1 cellular context compared by ENCODE assay signal in the genomic region with DNA sequence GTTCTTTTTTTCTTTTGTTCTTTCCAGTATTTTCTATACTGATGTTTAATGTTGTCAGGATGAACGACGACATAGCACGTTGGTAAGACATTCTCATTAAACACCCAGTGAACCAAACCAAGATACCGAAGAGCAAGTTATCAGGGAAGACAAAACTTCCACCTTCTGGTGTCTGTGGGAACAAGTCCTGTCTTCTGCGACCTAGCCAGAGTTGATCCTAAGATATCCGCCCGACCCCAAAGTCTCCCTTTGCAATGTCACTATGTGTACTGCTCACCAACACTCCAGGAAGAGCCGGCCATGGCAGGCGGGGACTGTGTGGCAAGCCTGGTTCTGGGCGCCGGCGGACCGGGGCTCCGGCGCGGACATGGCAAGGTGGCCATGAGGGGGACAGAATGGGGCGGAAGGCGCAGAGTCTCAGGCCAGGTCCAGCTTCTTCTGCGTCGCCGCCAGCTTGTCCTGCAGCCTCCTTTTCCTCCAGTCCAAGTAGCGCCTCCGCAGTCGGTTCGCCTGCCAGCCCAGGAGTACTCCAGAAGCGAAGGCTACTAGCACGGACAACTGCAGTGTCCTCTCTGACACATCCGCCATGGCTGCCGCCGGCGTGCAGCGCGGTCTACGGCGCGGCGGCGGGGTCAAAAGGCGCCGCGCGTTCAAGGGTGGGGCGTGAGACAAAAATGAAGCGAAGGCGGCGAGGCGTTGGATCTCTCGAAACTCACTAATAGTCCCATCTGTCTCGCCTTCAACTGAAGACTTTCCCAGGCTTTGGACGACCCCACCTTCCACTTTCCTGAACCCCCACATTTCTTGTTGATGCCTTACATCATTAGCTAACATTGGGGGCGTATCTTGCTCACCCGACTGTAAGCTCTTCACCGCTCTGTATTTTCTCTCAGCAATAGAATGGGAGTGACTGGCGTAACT.
TF ChIP-seq lines count a peak whose summit lies in the region.

A gene with protein sequence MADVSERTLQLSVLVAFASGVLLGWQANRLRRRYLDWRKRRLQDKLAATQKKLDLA (minus strand): TSS at position 610 of the 921 bp plus-strand sequence. CDS start 22 bp downstream, at position 588.

TF ChIP-seq in HepG2, 621 proteins besides CTCF, POLR2A, EP300 and RAD21 (continued from another document and continues in another):
- TF ChIP-seq, protein P1, sequence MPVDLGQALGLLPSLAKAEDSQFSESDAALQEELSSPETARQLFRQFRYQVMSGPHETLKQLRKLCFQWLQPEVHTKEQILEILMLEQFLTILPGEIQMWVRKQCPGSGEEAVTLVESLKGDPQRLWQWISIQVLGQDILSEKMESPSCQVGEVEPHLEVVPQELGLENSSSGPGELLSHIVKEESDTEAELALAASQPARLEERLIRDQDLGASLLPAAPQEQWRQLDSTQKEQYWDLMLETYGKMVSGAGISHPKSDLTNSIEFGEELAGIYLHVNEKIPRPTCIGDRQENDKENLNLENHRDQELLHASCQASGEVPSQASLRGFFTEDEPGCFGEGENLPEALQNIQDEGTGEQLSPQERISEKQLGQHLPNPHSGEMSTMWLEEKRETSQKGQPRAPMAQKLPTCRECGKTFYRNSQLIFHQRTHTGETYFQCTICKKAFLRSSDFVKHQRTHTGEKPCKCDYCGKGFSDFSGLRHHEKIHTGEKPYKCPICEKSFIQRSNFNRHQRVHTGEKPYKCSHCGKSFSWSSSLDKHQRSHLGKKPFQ (CRISPR knock-in tag; IDR thresholded peaks at IDR 0.05; ENCODE audit: insufficient replicate concordance): no peak
- TF ChIP-seq ZEB1 (IDR thresholded peaks at IDR 0.05; ENCODE audit: insufficient replicate concordance, low read depth) (no peak), TFAP4 (IDR thresholded peaks at IDR 0.05; ENCODE audit: borderline replicate concordance, low read depth) (no peak), JUNB (CRISPR knock-in tag; IDR thresholded peaks at IDR 0.05; ENCODE audit: borderline replicate concordance) (no peak), ZNF891 (CRISPR knock-in tag; IDR thresholded peaks at IDR 0.05) (peak; percentile 95), MTF2 (CRISPR knock-in tag; IDR thresholded peaks at IDR 0.05; ENCODE audit: borderline replicate concordance) (peak; percentile 97), HOXA7 (CRISPR knock-in tag; IDR thresholded peaks at IDR 0.05) (no peak), ZNF737 (CRISPR knock-in tag; IDR thresholded peaks at IDR 0.05; ENCODE audit: borderline replicate concordance) (no peak), ZNF337 (CRISPR knock-in tag; IDR thresholded peaks at IDR 0.05; ENCODE audit: borderline replicate concordance, low read depth) (peak; percentile 65; the same call in 1 of the 2 replicates), DNMT3B (CRISPR knock-in tag; conservative IDR thresholded peaks at IDR 0.05) (0 out of 2 replicates have a peak, but pooled peaks have one; percentile 74), U2AF2 (IDR thresholded peaks at IDR 0.05; ENCODE audit: low read depth, low read length) (no peak), NONO (IDR thresholded peaks at IDR 0.05) (no peak), NONO (CRISPR knock-in tag; conservative IDR thresholded peaks at IDR 0.05) (peak; percentile 82), GZF1 (CRISPR knock-in tag; IDR thresholded peaks at IDR 0.05) (no peak), ZBTB7B (CRISPR knock-in tag; IDR thresholded peaks at IDR 0.05) (peak; percentile 70; the same call in 1 of the 2 replicates), ZNF724P (CRISPR knock-in tag; IDR thresholded peaks at IDR 0.05; ENCODE audit: borderline replicate concordance) (0 out of 2 replicates have a peak, but pooled peaks have one; percentile 37), ZFP37 (CRISPR knock-in tag; IDR thresholded peaks at IDR 0.05; ENCODE audit: borderline replicate concordance) (no peak), SP1 (IDR thresholded peaks at IDR 0.05) (no peak), SP1 (CRISPR knock-in tag; IDR thresholded peaks at IDR 0.05) (peak; percentile 61; the same call in 1 of the 2 replicates), RNF2 (conservative IDR thresholded peaks at IDR 0.05; ENCODE audit: low read depth) (peak; percentile 81; the same call in 1 of the 2 replicates), SALL1 (CRISPR knock-in tag; IDR thresholded peaks at IDR 0.05) (peak; percentile 89), HOXA9 (CRISPR knock-in tag; IDR thresholded peaks at IDR 0.05; ENCODE audit: borderline replicate concordance) (no peak), GFI1 (CRISPR knock-in tag; IDR thresholded peaks at IDR 0.05; ENCODE audit: borderline replicate concordance) (no peak), KLF11 (CRISPR knock-in tag; IDR thresholded peaks at IDR 0.05) (no peak), ZNF225 (CRISPR knock-in tag; IDR thresholded peaks at IDR 0.05) (peak; percentile 82; the same call in 1 of the 2 replicates), DDIT3 (CRISPR knock-in tag; IDR thresholded peaks at IDR 0.05) (no peak), SYNCRIP (IDR thresholded peaks at IDR 0.05; ENCODE audit: insufficient read depth, low read depth, low read length) (no peak), DZIP1 (CRISPR knock-in tag; IDR thresholded peaks at IDR 0.05) (no peak), ZBTB20 (CRISPR knock-in tag; IDR thresholded peaks at IDR 0.05; ENCODE audit: borderline replicate concordance, low read depth) (peak; percentile 60; the same call in 1 of the 2 replicates), HNRNPK (IDR thresholded peaks at IDR 0.05; ENCODE audit: low read depth, low read length, poor library complexity, severe bottlenecking) (no peak), HNRNPL (IDR thresholded peaks at IDR 0.05; ENCODE audit: low read depth, low read length) (0 out of 2 replicates have a peak, but pooled peaks have one; percentile 38), NR2F2 (IDR thresholded peaks at IDR 0.05; ENCODE audit: borderline replicate concordance, low read depth) (peak; percentile 48; the same call in 1 of the 2 replicates), MAFK (conservative IDR thresholded peaks at IDR 0.05 in 1 of 2, IDR thresholded peaks at IDR 0.05 in 1 of 2; ENCODE audit: low read length in 2 of 2) (no peak)
- TF ChIP-seq, protein P2, sequence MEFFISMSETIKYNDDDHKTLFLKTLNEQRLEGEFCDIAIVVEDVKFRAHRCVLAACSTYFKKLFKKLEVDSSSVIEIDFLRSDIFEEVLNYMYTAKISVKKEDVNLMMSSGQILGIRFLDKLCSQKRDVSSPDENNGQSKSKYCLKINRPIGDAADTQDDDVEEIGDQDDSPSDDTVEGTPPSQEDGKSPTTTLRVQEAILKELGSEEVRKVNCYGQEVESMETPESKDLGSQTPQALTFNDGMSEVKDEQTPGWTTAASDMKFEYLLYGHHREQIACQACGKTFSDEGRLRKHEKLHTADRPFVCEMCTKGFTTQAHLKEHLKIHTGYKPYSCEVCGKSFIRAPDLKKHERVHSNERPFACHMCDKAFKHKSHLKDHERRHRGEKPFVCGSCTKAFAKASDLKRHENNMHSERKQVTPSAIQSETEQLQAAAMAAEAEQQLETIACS (CRISPR knock-in tag; IDR thresholded peaks at IDR 0.05): peak; percentile 21; the same call in 1 of the 2 replicates
- TF ChIP-seq, protein P3, sequence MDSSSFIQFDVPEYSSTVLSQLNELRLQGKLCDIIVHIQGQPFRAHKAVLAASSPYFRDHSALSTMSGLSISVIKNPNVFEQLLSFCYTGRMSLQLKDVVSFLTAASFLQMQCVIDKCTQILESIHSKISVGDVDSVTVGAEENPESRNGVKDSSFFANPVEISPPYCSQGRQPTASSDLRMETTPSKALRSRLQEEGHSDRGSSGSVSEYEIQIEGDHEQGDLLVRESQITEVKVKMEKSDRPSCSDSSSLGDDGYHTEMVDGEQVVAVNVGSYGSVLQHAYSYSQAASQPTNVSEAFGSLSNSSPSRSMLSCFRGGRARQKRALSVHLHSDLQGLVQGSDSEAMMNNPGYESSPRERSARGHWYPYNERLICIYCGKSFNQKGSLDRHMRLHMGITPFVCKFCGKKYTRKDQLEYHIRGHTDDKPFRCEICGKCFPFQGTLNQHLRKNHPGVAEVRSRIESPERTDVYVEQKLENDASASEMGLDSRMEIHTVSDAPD (CRISPR knock-in tag; IDR thresholded peaks at IDR 0.05): no peak
- TF ChIP-seq, protein P4, sequence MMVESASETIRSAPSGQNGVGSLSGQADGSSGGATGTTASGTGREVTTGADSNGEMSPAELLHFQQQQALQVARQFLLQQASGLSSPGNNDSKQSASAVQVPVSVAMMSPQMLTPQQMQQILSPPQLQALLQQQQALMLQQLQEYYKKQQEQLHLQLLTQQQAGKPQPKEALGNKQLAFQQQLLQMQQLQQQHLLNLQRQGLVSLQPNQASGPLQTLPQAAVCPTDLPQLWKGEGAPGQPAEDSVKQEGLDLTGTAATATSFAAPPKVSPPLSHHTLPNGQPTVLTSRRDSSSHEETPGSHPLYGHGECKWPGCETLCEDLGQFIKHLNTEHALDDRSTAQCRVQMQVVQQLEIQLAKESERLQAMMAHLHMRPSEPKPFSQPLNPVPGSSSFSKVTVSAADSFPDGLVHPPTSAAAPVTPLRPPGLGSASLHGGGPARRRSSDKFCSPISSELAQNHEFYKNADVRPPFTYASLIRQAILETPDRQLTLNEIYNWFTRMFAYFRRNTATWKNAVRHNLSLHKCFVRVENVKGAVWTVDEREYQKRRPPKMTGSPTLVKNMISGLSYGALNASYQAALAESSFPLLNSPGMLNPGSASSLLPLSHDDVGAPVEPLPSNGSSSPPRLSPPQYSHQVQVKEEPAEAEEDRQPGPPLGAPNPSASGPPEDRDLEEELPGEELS (CRISPR knock-in tag; IDR thresholded peaks at IDR 0.05): no peak; the same call in 1 of the 2 replicates
- TF ChIP-seq, protein P5, sequence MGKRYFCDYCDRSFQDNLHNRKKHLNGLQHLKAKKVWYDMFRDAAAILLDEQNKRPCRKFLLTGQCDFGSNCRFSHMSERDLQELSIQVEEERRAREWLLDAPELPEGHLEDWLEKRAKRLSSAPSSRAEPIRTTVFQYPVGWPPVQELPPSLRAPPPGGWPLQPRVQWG (CRISPR knock-in tag; IDR thresholded peaks at IDR 0.05; ENCODE audit: borderline replicate concordance, low read depth): no peak
- TF ChIP-seq, protein P6, sequence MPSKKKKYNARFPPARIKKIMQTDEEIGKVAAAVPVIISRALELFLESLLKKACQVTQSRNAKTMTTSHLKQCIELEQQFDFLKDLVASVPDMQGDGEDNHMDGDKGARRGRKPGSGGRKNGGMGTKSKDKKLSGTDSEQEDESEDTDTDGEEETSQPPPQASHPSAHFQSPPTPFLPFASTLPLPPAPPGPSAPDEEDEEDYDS (CRISPR knock-in tag; IDR thresholded peaks at IDR 0.05): peak; percentile 64
- TF ChIP-seq, protein P7, sequence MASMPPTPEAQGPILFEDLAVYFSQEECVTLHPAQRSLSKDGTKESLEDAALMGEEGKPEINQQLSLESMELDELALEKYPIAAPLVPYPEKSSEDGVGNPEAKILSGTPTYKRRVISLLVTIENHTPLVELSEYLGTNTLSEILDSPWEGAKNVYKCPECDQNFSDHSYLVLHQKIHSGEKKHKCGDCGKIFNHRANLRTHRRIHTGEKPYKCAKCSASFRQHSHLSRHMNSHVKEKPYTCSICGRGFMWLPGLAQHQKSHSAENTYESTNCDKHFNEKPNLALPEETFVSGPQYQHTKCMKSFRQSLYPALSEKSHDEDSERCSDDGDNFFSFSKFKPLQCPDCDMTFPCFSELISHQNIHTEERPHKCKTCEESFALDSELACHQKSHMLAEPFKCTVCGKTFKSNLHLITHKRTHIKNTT (CRISPR knock-in tag; IDR thresholded peaks at IDR 0.05): no peak
- TF ChIP-seq, protein P8, sequence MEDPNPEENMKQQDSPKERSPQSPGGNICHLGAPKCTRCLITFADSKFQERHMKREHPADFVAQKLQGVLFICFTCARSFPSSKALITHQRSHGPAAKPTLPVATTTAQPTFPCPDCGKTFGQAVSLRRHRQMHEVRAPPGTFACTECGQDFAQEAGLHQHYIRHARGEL (CRISPR knock-in tag; IDR thresholded peaks at IDR 0.05): no peak
- TF ChIP-seq, protein P9, sequence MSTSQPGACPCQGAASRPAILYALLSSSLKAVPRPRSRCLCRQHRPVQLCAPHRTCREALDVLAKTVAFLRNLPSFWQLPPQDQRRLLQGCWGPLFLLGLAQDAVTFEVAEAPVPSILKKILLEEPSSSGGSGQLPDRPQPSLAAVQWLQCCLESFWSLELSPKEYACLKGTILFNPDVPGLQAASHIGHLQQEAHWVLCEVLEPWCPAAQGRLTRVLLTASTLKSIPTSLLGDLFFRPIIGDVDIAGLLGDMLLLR (CRISPR knock-in tag; IDR thresholded peaks at IDR 0.05): peak; percentile 76; the same call in 1 of the 2 replicates
- TF ChIP-seq, protein P10, sequence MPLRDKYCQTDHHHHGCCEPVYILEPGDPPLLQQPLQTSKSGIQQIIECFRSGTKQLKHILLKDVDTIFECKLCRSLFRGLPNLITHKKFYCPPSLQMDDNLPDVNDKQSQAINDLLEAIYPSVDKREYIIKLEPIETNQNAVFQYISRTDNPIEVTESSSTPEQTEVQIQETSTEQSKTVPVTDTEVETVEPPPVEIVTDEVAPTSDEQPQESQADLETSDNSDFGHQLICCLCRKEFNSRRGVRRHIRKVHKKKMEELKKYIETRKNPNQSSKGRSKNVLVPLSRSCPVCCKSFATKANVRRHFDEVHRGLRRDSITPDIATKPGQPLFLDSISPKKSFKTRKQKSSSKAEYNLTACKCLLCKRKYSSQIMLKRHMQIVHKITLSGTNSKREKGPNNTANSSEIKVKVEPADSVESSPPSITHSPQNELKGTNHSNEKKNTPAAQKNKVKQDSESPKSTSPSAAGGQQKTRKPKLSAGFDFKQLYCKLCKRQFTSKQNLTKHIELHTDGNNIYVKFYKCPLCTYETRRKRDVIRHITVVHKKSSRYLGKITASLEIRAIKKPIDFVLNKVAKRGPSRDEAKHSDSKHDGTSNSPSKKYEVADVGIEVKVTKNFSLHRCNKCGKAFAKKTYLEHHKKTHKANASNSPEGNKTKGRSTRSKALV (CRISPR knock-in tag; IDR thresholded peaks at IDR 0.05): 0 out of 2 replicates have a peak, but pooled peaks have one; percentile 68
